In the genomic region with DNA sequence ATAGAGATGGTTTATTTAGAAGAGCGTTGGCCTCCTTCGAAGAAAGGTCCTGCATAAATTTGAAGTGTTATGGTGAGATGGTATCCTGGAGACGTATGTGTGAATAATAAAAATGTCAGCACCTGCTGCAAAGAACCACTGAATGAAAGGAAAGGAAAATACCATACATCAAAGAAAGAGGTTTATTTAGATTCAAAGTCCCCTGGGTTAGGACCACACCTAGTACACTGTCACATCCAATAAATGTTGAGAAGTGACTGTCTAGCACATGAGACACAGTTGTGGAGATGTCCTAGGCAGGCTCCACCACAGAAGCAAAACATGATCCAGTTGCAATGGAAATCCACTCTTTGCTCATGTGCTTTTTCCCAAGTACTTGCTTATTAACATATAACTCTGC, we compare ENCODE assay signal across 6 cellular contexts.
"Had no signal": no experiment of that assay in that cellular context is flagged by ENCODE, and none has a peak within 500 bp of the region (broad histone marks: within the 10 kb centered on the region; RNA-seq: fewer than 3 reads in every experiment).

No MANE protein-coding gene starts in this region.

- H2AFZ ChIP-seq: GM23338 had no signal

- H3K36me3 Mint-ChIP-seq: IgD-negative memory B cell had no signal

- DNase-seq: H9, HCEC 1CT had no signal

- H3K4me3 ChIP-seq: GM23338 had no signal

- H3K27ac Mint-ChIP-seq: GM23338, H9, IgD-negative memory B cell had no signal

- H3K4me1 Mint-ChIP-seq: GM23338, H9, IgD-negative memory B cell had no signal

- ATAC-seq: GM23338, HepG2 had no signal

- H3K27me3 Mint-ChIP-seq: IgD-negative memory B cell had no signal

- H3K4me2 ChIP-seq: GM23338 had no signal

- H3K27ac ChIP-seq: HL-60 had no signal

- H3K4me3 Mint-ChIP-seq: GM23338, H9, IgD-negative memory B cell had no signal
